In genomic region chr6:169185692-169186485, GRCh38 we compare ENCODE assay signal across 14 cellular contexts.
A peak's percentile ranks its signal among the peaks of the same experiment; 100 is the strongest.
DNase-seq lines count a peak whose midpoint lies in the region; ATAC-seq and TF ChIP-seq lines count a peak whose summit lies in the region.
"Had no signal": no experiment of that assay in that cellular context is flagged by ENCODE, and none has a peak within 500 bp of the region (broad histone marks: within the 10 kb centered on the region; RNA-seq: fewer than 3 reads in every experiment).

No MANE protein-coding gene starts in this region.

- ATAC-seq in activated CD8-positive, alpha-beta memory T cell treated with anti-CD3 and anti-CD28 coated beads, Interleukin-2, amount 10 ng/mL, durations not matched to agents 7 days and 5 days = no peak
- no peak for ATAC-seq in HG02759 (IDR thresholded peaks at IDR 0.05; ENCODE audit: unreplicated experiment)
- ATAC-seq: HCT116 had no signal

- H3K27me3 ChIP-seq in neuronal stem cell (ENCODE audit: control insufficient read depth in 3 of 3, insufficient read depth in 3 of 3, low read depth in 1 of 3, low read length in 3 of 3) = no peaks in the 10 kb centered on the region
- H3K27me3 ChIP-seq: BLaER1 treated with 17β-estradiol and CSF1 and Interleukin-3, amounts not matched to agents 10 nM and 100 nM had no signal

- H2BK15ac ChIP-seq in neuronal stem cell (ENCODE audit: low read length) = no peak overlapping the region

- no peaks in the 10 kb centered on the region for H3K36me3 Mint-ChIP-seq in activated CD8-positive, alpha-beta memory T cell treated with anti-CD3 and anti-CD28 coated beads, Interleukin-2, amount 10 ng/mL, durations not matched to agents 7 days and 5 days
- peaks cover 14% of the 10 kb centered on the region for H3K36me3 Mint-ChIP-seq in chondrocyte (ENCODE audit: low read depth)
- H3K36me3 Mint-ChIP-seq: CD4-positive, CD25-positive, alpha-beta regulatory T cell; IgD-negative memory B cell had no signal

- peak; percentile 30 for DNase-seq in activated CD8-positive, alpha-beta memory T cell treated with anti-CD3 and anti-CD28 coated beads, Interleukin-2, amount 10 ng/mL, durations not matched to agents 7 days and 5 days
- DNase-seq in activated CD8-positive, alpha-beta memory T cell treated with anti-CD3 and anti-CD28 coated beads, Interleukin-2, amount 50 U/mL, for 4 hours = no peak
- DNase-seq in chondrocyte (ENCODE audit: low spot score) = no peak
- no peak for DNase-seq in neuronal stem cell (ENCODE audit: low spot score)
- DNase-seq in NCI-H774 (lab: John Stamatoyannopoulos, UW) = no peak
- DNase-seq in inferior parietal cortex (ENCODE audit: extremely low spot score) = no peak
- DNase-seq: 8988T; CD4-positive, CD25-positive, alpha-beta regulatory T cell; DMS53; GM23248 had no signal

- H3K18ac ChIP-seq in neuronal stem cell (ENCODE audit: low read length) = peak overlapping the region; percentile 71

- WGBS in neuronal stem cell (ENCODE audit: extremely low coverage in 2 of 2, insufficient read length in 2 of 2, insufficient replicate concordance in 1 of 2), 2 donors = no CpG with 5 or more reads among the region's 26 CpGs

- no peak overlapping the region for H3K4me3 Mint-ChIP-seq in activated CD8-positive, alpha-beta memory T cell treated with anti-CD3 and anti-CD28 coated beads, Interleukin-2, amount 10 ng/mL, durations not matched to agents 7 days and 5 days
- no peak overlapping the region for H3K4me3 Mint-ChIP-seq in chondrocyte (ENCODE audit: unreplicated experiment)
- H3K4me3 Mint-ChIP-seq: CD4-positive, CD25-positive, alpha-beta regulatory T cell; IgD-negative memory B cell had no signal

- no peak overlapping the region for H3K27ac ChIP-seq in neuronal stem cell (replicated peaks; ENCODE audit: low read length)
- H3K27ac ChIP-seq: BLaER1 treated with 17β-estradiol and CSF1 and Interleukin-3, amounts not matched to agents 10 nM and 100 nM; GM23248 had no signal

- H3K36me3 ChIP-seq in neuronal stem cell (replicated peaks in 1 of 2; ENCODE audit: control insufficient read depth in 2 of 2, insufficient read depth in 2 of 2, low read length in 2 of 2) = no peaks in the 10 kb centered on the region
- H3K36me3 ChIP-seq: BLaER1 treated with 17β-estradiol and CSF1 and Interleukin-3, amounts not matched to agents 10 nM and 100 nM had no signal

- H2AK5ac ChIP-seq in neuronal stem cell (ENCODE audit: low read depth, low read length) = no peak overlapping the region

- no peak overlapping the region for H3K4me3 ChIP-seq in neuronal stem cell (ENCODE audit: low read length in 2 of 2)
- H3K4me3 ChIP-seq: BLaER1 treated with 17β-estradiol and CSF1 and Interleukin-3, amounts not matched to agents 10 nM and 100 nM; GM23248 had no signal

- no peak overlapping the region for H3K4ac ChIP-seq in neuronal stem cell (ENCODE audit: low read length)

- H4K8ac ChIP-seq in neuronal stem cell (ENCODE audit: low read depth, low read length) = no peak overlapping the region

- H3K27ac Mint-ChIP-seq in activated CD8-positive, alpha-beta memory T cell treated with anti-CD3 and anti-CD28 coated beads, Interleukin-2, amount 10 ng/mL, durations not matched to agents 7 days and 5 days = no peak overlapping the region
- H3K27ac Mint-ChIP-seq in chondrocyte (ENCODE audit: unreplicated experiment) = peak overlapping the region; percentile 36
- H3K27ac Mint-ChIP-seq: CD4-positive, CD25-positive, alpha-beta regulatory T cell; IgD-negative memory B cell had no signal

- CTCF ChIA-PET in activated CD8-positive, alpha-beta memory T cell treated with anti-CD3 and anti-CD28 coated beads, Interleukin-2, amount 10 ng/mL, durations not matched to agents 7 days and 5 days (lab: Charles Lee) = interaction anchor here (0.7 kb wide), 1 partner anchor 1330 kb away, joined by 4 read pairs; no protein-coding TSS in a partner anchor

- no peaks in the 10 kb centered on the region for H3K79me1 ChIP-seq in neuronal stem cell (ENCODE audit: low read depth, low read length)

- no peak overlapping the region for H3K4me2 ChIP-seq in neuronal stem cell (ENCODE audit: insufficient read depth, low read length, poor library complexity, severe bottlenecking)
- H3K4me2 ChIP-seq: BLaER1 treated with 17β-estradiol and CSF1 and Interleukin-3, amounts not matched to agents 10 nM and 100 nM had no signal

- peaks cover 32% of the 10 kb centered on the region for H3K4me1 Mint-ChIP-seq in activated CD8-positive, alpha-beta memory T cell treated with anti-CD3 and anti-CD28 coated beads, Interleukin-2, amount 10 ng/mL, durations not matched to agents 7 days and 5 days
- H3K4me1 Mint-ChIP-seq in chondrocyte (ENCODE audit: low read depth) = peaks cover 40% of the 10 kb centered on the region
- H3K4me1 Mint-ChIP-seq: CD4-positive, CD25-positive, alpha-beta regulatory T cell had no signal

- peak overlapping the region; percentile 63 for H3K14ac ChIP-seq in neuronal stem cell (ENCODE audit: low read length)

- H3K9ac ChIP-seq in neuronal stem cell (ENCODE audit: low read depth, low read length, poor library complexity) = no peak overlapping the region
- H3K9ac ChIP-seq: BLaER1 treated with 17β-estradiol and CSF1 and Interleukin-3, amounts not matched to agents 10 nM and 100 nM; GM23248 had no signal

- TF ChIP-seq CTCF in chondrocyte (IDR thresholded peaks at IDR 0.05) = no peak

- H2BK120ac ChIP-seq in neuronal stem cell (ENCODE audit: low read depth, low read length) = no peak overlapping the region

- no peak overlapping the region for H4K91ac ChIP-seq in neuronal stem cell (ENCODE audit: low read depth, low read length, poor library complexity)

- H3K23ac ChIP-seq in neuronal stem cell (ENCODE audit: low read depth, low read length, poor library complexity) = peak overlapping the region; percentile 65

- H3K9me3 ChIP-seq in neuronal stem cell (replicated peaks in 1 of 2; ENCODE audit: control insufficient read depth in 2 of 2, insufficient read depth in 1 of 2, low read depth in 1 of 2, low read length in 2 of 2) = no peaks in the 10 kb centered on the region

- no peaks in the 10 kb centered on the region for H3K9me3 Mint-ChIP-seq in activated CD8-positive, alpha-beta memory T cell treated with anti-CD3 and anti-CD28 coated beads, Interleukin-2, amount 10 ng/mL, durations not matched to agents 7 days and 5 days (ENCODE audit: low read depth)
- H3K9me3 Mint-ChIP-seq in chondrocyte (ENCODE audit: low read depth) = peaks cover 19% of the 10 kb centered on the region
- H3K9me3 Mint-ChIP-seq: IgD-negative memory B cell had no signal

- H3K4me1 ChIP-seq in neuronal stem cell (ENCODE audit: control insufficient read depth in 2 of 2, insufficient read depth in 1 of 2, low read depth in 1 of 2, low read length in 2 of 2) = peaks cover 0 to 11% of the 10 kb centered on the region in 2 donors

- no peak overlapping the region for H2BK5ac ChIP-seq in neuronal stem cell (ENCODE audit: low read length)

- H3K27me3 Mint-ChIP-seq in activated CD8-positive, alpha-beta memory T cell treated with anti-CD3 and anti-CD28 coated beads, Interleukin-2, amount 10 ng/mL, durations not matched to agents 7 days and 5 days = peaks cover 9% of the 10 kb centered on the region
- no peaks in the 10 kb centered on the region for H3K27me3 Mint-ChIP-seq in chondrocyte (ENCODE audit: low read depth)
- H3K27me3 Mint-ChIP-seq: CD4-positive, CD25-positive, alpha-beta regulatory T cell had no signal

- H2AFZ ChIP-seq in neuronal stem cell (ENCODE audit: low read length) = no peak overlapping the region
- H2AFZ ChIP-seq: GM23248 had no signal

- H2BK12ac ChIP-seq in neuronal stem cell (ENCODE audit: low read length) = no peak overlapping the region
